20 cellular contexts compared by ENCODE assay signal in genomic region chr16:9151074-9151473, GRCh38.
"Had no signal": no experiment of that assay in that cellular context is flagged by ENCODE, and none has a peak within 500 bp of the region (broad histone marks: within the 10 kb centered on the region; RNA-seq: fewer than 3 reads in every experiment).

No MANE protein-coding gene starts in this region.

- H3K4me1 ChIP-seq: breast epithelium, parathyroid adenoma, sigmoid colon, stomach, vagina had no signal

- H3K27ac Mint-ChIP-seq: activated naive CD4-positive, alpha-beta T cell treated with anti-CD3 and anti-CD28 coated beads, Interleukin-2, amount 50 U/mL, for 24 hours; activated T-cell treated with anti-CD3 and anti-CD28 coated beads, Interleukin-2, amount 50 U/mL, for 72 hours; natural killer cell treated with Interleukin-12 subunit alpha and Interleukin-12 subunit beta and Interleukin-15 and Interleukin-18, amount 100 ng/mL, for 72 hours; stimulated activated effector memory CD8-positive, alpha-beta T cell treated with anti-CD3 and anti-CD28 coated beads, Interleukin-12 subunit alpha, Interleukin-12 subunit beta, amount 100 ng/mL, for 72 hours had no signal

- H3K36me3 Mint-ChIP-seq: natural killer cell treated with Interleukin-12 subunit alpha and Interleukin-12 subunit beta and Interleukin-15 and Interleukin-18, amount 100 ng/mL, for 72 hours; stimulated activated effector memory CD8-positive, alpha-beta T cell treated with anti-CD3 and anti-CD28 coated beads, Interleukin-12 subunit alpha, Interleukin-12 subunit beta, amount 100 ng/mL, for 72 hours had no signal

- H3K27me3 ChIP-seq: vagina had no signal

- H3K36me3 ChIP-seq: breast epithelium, lower lobe of right lung, sigmoid colon, stomach, vagina, WERI-Rb-1 had no signal

- H3K27ac ChIP-seq: breast epithelium, lower lobe of right lung, parathyroid adenoma, sigmoid colon, stomach, vagina, WERI-Rb-1 had no signal

- H3K4me3 Mint-ChIP-seq: activated naive CD4-positive, alpha-beta T cell treated with anti-CD3 and anti-CD28 coated beads, Interleukin-2, amount 50 U/mL, for 24 hours; activated T-cell treated with anti-CD3 and anti-CD28 coated beads, Interleukin-2, amount 50 U/mL, for 72 hours; natural killer cell treated with Interleukin-12 subunit alpha and Interleukin-12 subunit beta and Interleukin-15 and Interleukin-18, amount 100 ng/mL, for 72 hours; stimulated activated effector memory CD8-positive, alpha-beta T cell treated with anti-CD3 and anti-CD28 coated beads, Interleukin-12 subunit alpha, Interleukin-12 subunit beta, amount 100 ng/mL, for 72 hours had no signal

- H3K4me3 ChIP-seq: breast epithelium, lower lobe of right lung, sigmoid colon, stomach, vagina had no signal

- H2AFZ ChIP-seq: parathyroid adenoma had no signal

- H3K4me1 Mint-ChIP-seq: activated naive CD4-positive, alpha-beta T cell treated with anti-CD3 and anti-CD28 coated beads, Interleukin-2, amount 50 U/mL, for 24 hours; stimulated activated effector memory CD8-positive, alpha-beta T cell treated with anti-CD3 and anti-CD28 coated beads, Interleukin-12 subunit alpha, Interleukin-12 subunit beta, amount 100 ng/mL, for 72 hours had no signal

- H3K9me3 Mint-ChIP-seq: activated naive CD4-positive, alpha-beta T cell treated with anti-CD3 and anti-CD28 coated beads, Interleukin-2, amount 50 U/mL, for 24 hours; natural killer cell treated with Interleukin-12 subunit alpha and Interleukin-12 subunit beta and Interleukin-15 and Interleukin-18, amount 100 ng/mL, for 72 hours; stimulated activated effector memory CD8-positive, alpha-beta T cell treated with anti-CD3 and anti-CD28 coated beads, Interleukin-12 subunit alpha, Interleukin-12 subunit beta, amount 100 ng/mL, for 72 hours had no signal

- DNase-seq: activated CD4-positive, alpha-beta T cell treated with anti-CD3 and anti-CD28 coated beads, Interleukin-2, amount 50 U/mL, for 4 hours; activated effector memory CD4-positive, alpha-beta T cell treated with anti-CD3 and anti-CD28 coated beads, Interleukin-2, amount 50 U/mL, for 16 hours; activated T-cell treated with anti-CD3 and anti-CD28 coated beads, Interleukin-2, amount 50 U/mL, for 72 hours; cortex of kidney; erythroblast; foreskin melanocyte; glutamatergic neuron; hypothalamus; lower lobe of right lung; sigmoid colon; stimulated activated CD4-positive, alpha-beta T cell treated with anti-CD3 and anti-CD28 coated beads, Interleukin-4, amount 100 ng/mL, for 24 hours; stomach; trophoblast cell; WERI-Rb-1 had no signal

- H3K9ac ChIP-seq: parathyroid adenoma had no signal

- H3K9me3 ChIP-seq: breast epithelium, lower lobe of right lung, sigmoid colon, stomach, vagina had no signal
